ENCODE assay signal across 9 cellular contexts in the genomic region with DNA sequence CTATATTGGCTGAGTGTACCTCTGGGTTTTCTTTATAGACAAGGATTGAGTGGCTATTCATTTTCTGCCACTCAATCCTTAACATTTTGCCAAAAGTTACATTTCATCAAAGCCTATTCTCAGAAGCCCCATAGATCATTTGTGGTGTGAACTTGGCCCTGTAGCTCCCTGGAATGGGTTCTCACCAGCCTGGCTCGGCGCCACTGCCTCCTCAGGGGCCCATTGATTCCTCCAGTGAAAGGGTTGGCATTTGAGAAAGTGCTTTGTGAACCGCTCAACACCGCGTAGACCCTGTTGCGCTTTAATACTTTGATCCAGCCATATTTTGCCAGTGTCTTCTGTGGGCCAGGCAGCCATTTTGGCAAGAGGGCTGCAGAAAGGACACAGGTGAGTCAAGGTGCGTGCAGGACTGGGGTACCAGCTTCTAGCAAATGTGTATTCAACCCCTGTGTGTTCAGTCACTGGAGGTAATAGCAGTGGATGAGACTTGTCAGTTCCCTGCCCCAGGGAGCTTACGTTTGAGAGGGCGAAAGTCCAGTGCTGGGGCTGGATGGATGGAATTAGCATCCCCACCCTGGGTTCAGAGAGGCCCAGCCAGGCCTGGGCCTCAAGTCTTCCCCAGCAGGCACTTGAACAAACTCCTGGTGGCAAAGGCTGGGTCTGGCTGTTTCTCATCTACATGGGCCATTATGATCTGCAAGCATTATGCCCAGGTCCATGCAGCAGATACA. TPM values are rescaled to one million over a fixed set of nuclear protein-coding genes. Genes with fewer than 3 reads are reported as not detected.
DNase-seq lines count a peak whose midpoint lies in the region; ATAC-seq and TF ChIP-seq lines count a peak whose summit lies in the region.
"Had no signal": no experiment of that assay in that cellular context is flagged by ENCODE, and none has a peak within 500 bp of the region (broad histone marks: within the 10 kb centered on the region; RNA-seq: fewer than 3 reads in every experiment).

No MANE protein-coding gene starts in this region.

- H3K9me3 ChIP-seq in DND-41 (ENCODE audit: insufficient read depth, low read length, severe bottlenecking) (no peaks in the 10 kb centered on the region), neutrophil (no peaks in the 10 kb centered on the region), PC-9 (ENCODE audit: insufficient read depth, low read depth) (no peaks in the 10 kb centered on the region)

- ATAC-seq in DND-41 (ENCODE audit: insufficient read depth, low read depth), result no peak
- no peak for ATAC-seq in GM18519 (IDR thresholded peaks at IDR 0.05; ENCODE audit: low FRiP score, unreplicated experiment)

- no peak overlapping the region for H2AFZ ChIP-seq in DND-41 (ENCODE audit: low read depth, low read length)
- H2AFZ ChIP-seq in PC-9, result no peak overlapping the region

- DNase-seq in DND-41, result no peak
- peak; percentile 74 for DNase-seq in NCI-H446 treated with DMSO at 0.1 percent for 48 hours (lab: John Stamatoyannopoulos, UW)
- peak; percentile 37 for DNase-seq in cerebellum (ENCODE audit: low spot score)
- DNase-seq in PC-9, result no peak
- no peak for DNase-seq in NCI-H1694 (lab: John Stamatoyannopoulos, UW)
- no peak for DNase-seq in NCI-H510A treated with DMSO at 0.1 percent for 48 hours (lab: John Stamatoyannopoulos, UW)

- H3K27me3 ChIP-seq in DND-41 (ENCODE audit: insufficient read depth, low read length, poor library complexity) (no peaks in the 10 kb centered on the region), neutrophil (no peaks in the 10 kb centered on the region), PC-9 (ENCODE audit: insufficient read depth, low read depth) (no peaks in the 10 kb centered on the region)

- POLR2A ChIA-PET in PC-9 (lab: Charles Lee; ENCODE audit: unreplicated experiment), result no interaction called here

- peaks cover 67% of the 10 kb centered on the region for H3K36me3 ChIP-seq in DND-41 (ENCODE audit: insufficient read depth, low read length)
- peaks cover 49% of the 10 kb centered on the region for H3K36me3 ChIP-seq in neutrophil
- H3K36me3 ChIP-seq in PC-9 (ENCODE audit: low read depth), result peaks cover 11% of the 10 kb centered on the region; the same call in 1 of the 2 replicates

- BruUV-seq in PC-9 (replicated peaks; lab: Mats Ljungman, UMichigan), result no TSS peak

- H3K4me2 ChIP-seq in DND-41 (ENCODE audit: insufficient read depth, low read length) (0 out of 2 replicates have a peak overlapping the region, but pooled peaks have one; percentile 4), PC-9 (no peak overlapping the region)

- H3K79me2 ChIP-seq in DND-41 (ENCODE audit: insufficient read depth, low read length) (peaks cover 74% of the 10 kb centered on the region), PC-9 (ENCODE audit: low read depth) (peaks cover 52% of the 10 kb centered on the region)

- intact Hi-C loops in PC-9 (cut with micrococcal nuclease; ENCODE audit: unreplicated experiment), result no loop called here

- H3K4me1 ChIP-seq in DND-41 (ENCODE audit: insufficient read depth, low read length) (peaks cover 41% of the 10 kb centered on the region), neutrophil (ENCODE audit: control insufficient read depth in 1 of 2, insufficient read depth in 1 of 2, low read depth in 1 of 2, low read length in 1 of 2) (peaks cover 58 to 73% of the 10 kb centered on the region in 2 experiments), PC-9 (replicated peaks; ENCODE audit: insufficient read depth) (peaks cover 12% of the 10 kb centered on the region)

- no peaks in the 10 kb centered on the region for H3K9me2 ChIP-seq in PC-9 (ENCODE audit: insufficient read depth)

- H3K9ac ChIP-seq in DND-41 (ENCODE audit: low read depth, low read length), result 0 out of 2 replicates have a peak overlapping the region, but pooled peaks have one; percentile 2

- TF ChIP-seq CTCF in DND-41 (IDR thresholded peaks at IDR 0.05; ENCODE audit: borderline replicate concordance, extremely low read depth, low read length, poor library complexity, severe bottlenecking) (no peak), neutrophil (IDR thresholded peaks at IDR 0.05) (no peak), PC-9 (conservative IDR thresholded peaks at IDR 0.05) (no peak)

- no peaks in the 10 kb centered on the region for H3F3A ChIP-seq in PC-9 (ENCODE audit: insufficient read depth, low read depth)

- H3K4me3 ChIP-seq in DND-41 (ENCODE audit: low read depth in 1 of 2, low read length in 2 of 2) (no peak overlapping the region), neutrophil (ENCODE audit: low read depth in 1 of 2, low read length in 1 of 2) (no peak overlapping the region), PC-9 (no peak overlapping the region)

- H4K20me1 ChIP-seq in DND-41 (ENCODE audit: insufficient read depth, low read length) (peaks cover 53% of the 10 kb centered on the region), PC-9 (ENCODE audit: insufficient read depth) (peaks cover 8% of the 10 kb centered on the region; the same call in 1 of the 2 replicates)

- CTCF ChIA-PET in PC-9 (lab: Charles Lee), result interaction anchor here (0.6 kb wide), 1 partner anchor 70 kb away, joined by 3 read pairs; a partner anchor contains a TSS

- H3K27ac ChIP-seq in DND-41 (ENCODE audit: low read length) (no peak overlapping the region), neutrophil (peak overlapping the region; percentile 95), PC-9 (no peak overlapping the region)
- H3K27ac ChIP-seq: epithelial cell of prostate had no signal

RNA-seq across cellular contexts. Expression of a gene that starts 3.8 kb away (rescaled TPM):
- total RNA-seq in cerebellum (36.9 TPM), PC-9 (2021) (87.9 and 104 TPM in 2 replicates)

RNA-seq across cellular contexts. Expression of a gene that starts 28.0 kb away (rescaled TPM):
- total RNA-seq in cerebellum, result not detected
- total RNA-seq in PC-9 (2021), result 10.9 and 13.7 TPM in 2 replicates

RNA-seq across cellular contexts. Expression of a gene that starts 39.2 kb away (rescaled TPM):
- total RNA-seq in cerebellum (92.0 TPM), PC-9 (2021) (279 and 307 TPM in 2 replicates)

RNA-seq across cellular contexts. Expression of a gene that starts 57.9 kb away (rescaled TPM):
- total RNA-seq in cerebellum (not detected), PC-9 (2021) (not detected in 2 replicates)

Comparison
In these comparisons a context has a peak if more than half of its experiments do, and no peak if none do; other contexts are left out.
1. DNase-seq: peak in NCI-H446 treated with DMSO at 0.1 percent for 48 hours (single experiment) and cerebellum (single experiment); none in DND-41 (single experiment), PC-9 (0 of 2), NCI-H1694 (single experiment) and NCI-H510A treated with DMSO at 0.1 percent for 48 hours (single experiment).
2. RNA of a gene that starts 28.0 kb away (total RNA-seq): 10.9 to 13.7 TPM in PC-9; not detected in cerebellum (single experiment); every median in the first group is over 10 times any median in the second.